In genomic region chr5:44260793-44261192, GRCh38 we compare ENCODE assay signal across 25 cellular contexts.
A peak's percentile ranks its signal among the peaks of the same experiment; 100 is the strongest.
DNase-seq lines count a peak whose midpoint lies in the region; ATAC-seq, FAIRE-seq and TF ChIP-seq lines count a peak whose summit lies in the region.
"Had no signal": no experiment of that assay in that cellular context is flagged by ENCODE, and none has a peak within 500 bp of the region (broad histone marks: within the 10 kb centered on the region; RNA-seq: fewer than 3 reads in every experiment).

No MANE protein-coding gene starts in this region.

- no peak overlapping the region for H3K9ac ChIP-seq in OCI-LY3 (ENCODE audit: low read length)
- H3K9ac ChIP-seq: BLaER1 had no signal

- H3K36me3 ChIP-seq in OCI-LY3 (replicated peaks; ENCODE audit: low read depth, low read length), result peaks cover 3% of the 10 kb centered on the region
- H3K36me3 ChIP-seq: BE2C, BLaER1 had no signal

- intact Hi-C loops in lower leg skin (cut with DNase I; ENCODE audit: low total_unique reads), result no loop called here

- peak overlapping the region; percentile 30 for H3K4me2 ChIP-seq in OCI-LY3 (ENCODE audit: low read length)
- H3K4me2 ChIP-seq: BLaER1 had no signal

- H3K4me3 ChIP-seq in OCI-LY3 (ENCODE audit: low read length), result no peak overlapping the region
- no peak overlapping the region for H3K4me3 ChIP-seq in lower leg skin (ENCODE audit: low read depth, poor library complexity, severe bottlenecking)
- H3K4me3 ChIP-seq: BLaER1, GM12878 had no signal

- H3K9me3 ChIP-seq in OCI-LY3 (ENCODE audit: insufficient read depth, low read length), result no peaks in the 10 kb centered on the region
- H3K9me3 ChIP-seq: BE2C, BLaER1 had no signal

- no peaks in the 10 kb centered on the region for H4K20me1 ChIP-seq in OCI-LY3 (ENCODE audit: insufficient read depth, low read length)
- H4K20me1 ChIP-seq: BLaER1 had no signal

- H3K27me3 ChIP-seq in OCI-LY3 (ENCODE audit: low read depth, low read length), result no peaks in the 10 kb centered on the region
- H3K27me3 ChIP-seq: BE2C, BLaER1 had no signal

- TF ChIP-seq CTCF in OCI-LY3 (IDR thresholded peaks at IDR 0.05; ENCODE audit: low read depth, low read length) (no peak), lower leg skin (IDR thresholded peaks at IDR 0.05) (no peak)

- DNase-seq in left lobe of liver (ENCODE audit: low spot score), result no peak
- DNase-seq in mucosa of gallbladder (ENCODE audit: low spot score), result peak; percentile 43
- no peak for DNase-seq in H54 (ENCODE audit: insufficient read length, low spot score)
- no peak for DNase-seq in lower leg skin (ENCODE audit: low spot score in 2 of 2)
- DNase-seq: 8988T; ACHN; BE2C; C1 segment of cervical spinal cord; CD4-positive, alpha-beta memory T cell; CD4-positive, CD25-positive, alpha-beta regulatory T cell; CD8-positive, alpha-beta memory T cell; COR-L47; DMS 273 treated with DMSO at 0.1 percent for 48 hours; DMS153; DMS53; DMS79; DND-41; EL; GDM1 had no signal

- H3K79me2 ChIP-seq in OCI-LY3 (ENCODE audit: low read length), result no peaks in the 10 kb centered on the region

- peak overlapping the region; percentile 57 for H3K27ac ChIP-seq in OCI-LY3 (ENCODE audit: low read length)
- H3K27ac ChIP-seq: BLaER1 had no signal

- ATAC-seq in left lobe of liver, result peak; percentile 17
- ATAC-seq: GM12878 had no signal

- FAIRE-seq in H54 (lab: Jason Lieb, UNC), result no peak
- FAIRE-seq: A204.1, GM12878, GM12892, GM18507 had no signal

- TF ChIP-seq POLR2A in H54 (IDR thresholded peaks at IDR 0.05; ENCODE audit: low read depth, low read length) (no peak), lower leg skin (IDR thresholded peaks at IDR 0.05) (no peak)

- H2AFZ ChIP-seq in OCI-LY3 (ENCODE audit: low read depth, low read length), result no peak overlapping the region

- H3K4me1 ChIP-seq in OCI-LY3 (ENCODE audit: low read length), result peaks cover 38% of the 10 kb centered on the region
- H3K4me1 ChIP-seq: BE2C had no signal
